8 cellular contexts compared by ENCODE assay signal in the genomic region with DNA sequence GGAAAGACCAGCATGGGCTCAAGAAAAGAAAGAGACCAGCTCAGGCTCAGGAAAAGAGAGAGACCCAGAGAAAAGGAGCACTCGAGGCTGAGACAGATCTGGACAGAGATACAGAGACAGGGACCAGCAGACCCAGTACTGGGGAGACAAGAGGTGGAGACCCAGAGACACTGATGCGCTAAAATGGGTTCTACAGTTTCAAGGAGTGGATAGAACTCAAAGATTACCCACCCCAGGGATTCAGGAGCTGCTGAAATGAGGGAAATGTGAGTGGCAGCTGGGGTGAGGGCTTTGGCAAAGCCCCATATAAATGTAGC. TPM values are rescaled to one million over a fixed set of nuclear protein-coding genes. Genes with fewer than 3 reads are reported as not detected.
DNase-seq lines count a peak whose midpoint lies in the region; ATAC-seq and TF ChIP-seq lines count a peak whose summit lies in the region.

No MANE protein-coding gene starts in this region.

- peaks cover 0 to 24% (median 3%) of the 10 kb centered on the region in 4 donors for H3K9me3 ChIP-seq in sigmoid colon

- TF ChIP-seq CTCF in GM12865 (IDR thresholded peaks at IDR 0.05; ENCODE audit: insufficient read depth, low read depth, low read length, missing control alignments) (no peak), WI38 (IDR thresholded peaks at IDR 0.05; ENCODE audit: low read depth, low read length) (no peak), glutamatergic neuron (IDR thresholded peaks at IDR 0.05; ENCODE audit: partially characterized antibody, unreplicated experiment) (no peak), sigmoid colon (IDR thresholded peaks at IDR 0.05) (no peak)

- peak overlapping the region; percentile 97 for H3K4me3 Mint-ChIP-seq in glutamatergic neuron (ENCODE audit: unreplicated experiment)

- TF ChIP-seq POLR2A in sigmoid colon (IDR thresholded peaks at IDR 0.05): no peak

- H3K27me3 ChIP-seq in sigmoid colon: no peaks in the 10 kb centered on the region

- H3K9me3 Mint-ChIP-seq in glutamatergic neuron (ENCODE audit: unreplicated experiment): peaks cover 11% of the 10 kb centered on the region

- H3K4me3 ChIP-seq in GM12865 (ENCODE audit: low read depth, low read length): peak overlapping the region; percentile 48
- H3K4me3 ChIP-seq in WI38 (ENCODE audit: low read depth, low read length): peak overlapping the region; percentile 75
- peak overlapping the region; percentile 87 to 99 (median 92) for H3K4me3 ChIP-seq in sigmoid colon

- H3K27ac Mint-ChIP-seq in glutamatergic neuron (ENCODE audit: unreplicated experiment): peak overlapping the region; percentile 100

- peak overlapping the region; percentile 87 to 94 (median 92) for H3K27ac ChIP-seq in sigmoid colon

- peaks cover 4% of the 10 kb centered on the region for H3K4me1 Mint-ChIP-seq in glutamatergic neuron (ENCODE audit: low read depth, unreplicated experiment)

- ATAC-seq in HG03432 (IDR thresholded peaks at IDR 0.05; ENCODE audit: unreplicated experiment) (no peak), HG02678 (IDR thresholded peaks at IDR 0.05; ENCODE audit: unreplicated experiment) (no peak)

- no peaks in the 10 kb centered on the region for H3K27me3 Mint-ChIP-seq in glutamatergic neuron (ENCODE audit: unreplicated experiment)

- DNase-seq in GM12865 (ENCODE audit: low read depth) (no peak), glutamatergic neuron (no peak), sigmoid colon (no peak), midbrain (lab: John Stamatoyannopoulos, UW) (no peak), SW 1271 (lab: John Stamatoyannopoulos, UW) (no peak)

- intact Hi-C loops in sigmoid colon (cut with DNase I): loop anchor here (2.0 kb wide), 4 partner anchors 40 to 96 kb away; partner anchors contain the start of genes ZNF135 and ZNF606

- H3K36me3 ChIP-seq in sigmoid colon: no peaks in the 10 kb centered on the region

- peaks cover 17% of the 10 kb centered on the region for H3K36me3 Mint-ChIP-seq in glutamatergic neuron (ENCODE audit: unreplicated experiment)

- peaks cover 0 to 17% (median 15%) of the 10 kb centered on the region in 4 donors for H3K4me1 ChIP-seq in sigmoid colon

- 21 to 22% methylated on average over 2 of the region's 2 CpGs for WGBS in sigmoid colon, 2 donors

- no peak for TF ChIP-seq EP300 in sigmoid colon (IDR thresholded peaks at IDR 0.05)

RNA-seq across cellular contexts. Expression of gene ZSCAN18, which starts 0.6 kb away (rescaled TPM):
- total RNA-seq in glutamatergic neuron (ENCODE audit: unreplicated experiment) (66.7 TPM), sigmoid colon (10 to 100 TPM; 64.7 to 85.3 (median 73.8) TPM)
- 10 to 100 TPM in 2 of 3 donors, 1 to 10 TPM in 1; 5.8 to 31.4 (median 12.6) TPM for polyA plus RNA-seq in sigmoid colon

RNA-seq across cellular contexts. Expression of gene ZNF135, which starts 39.6 kb away (rescaled TPM):
- total RNA-seq in glutamatergic neuron (ENCODE audit: unreplicated experiment): 16.6 TPM
- 10 to 100 TPM in 1 of 4 donors, 1 to 10 TPM in 3; 6.1 to 10.0 (median 7.4) TPM for total RNA-seq in sigmoid colon
- 1 to 10 TPM in 1 of 3 donors, under 1 TPM in 2; 0.46 to 2.8 (median 0.60) TPM for polyA plus RNA-seq in sigmoid colon

RNA-seq across cellular contexts. Expression of gene ZNF329, which starts 51.9 kb away (rescaled TPM):
- total RNA-seq in glutamatergic neuron (ENCODE audit: unreplicated experiment) (14.1 TPM), sigmoid colon (10 to 100 TPM in 1 of 4 donors, 1 to 10 TPM in 3; 8.2 to 10.2 (median 8.3) TPM)
- polyA plus RNA-seq in sigmoid colon: 1 to 10 TPM; 1.6 to 3.9 (median 2.4) TPM
